In genomic region chr5:93267736-93268135, GRCh38 we compare ENCODE assay signal across 22 cellular contexts.
"Had no signal": no experiment of that assay in that cellular context is flagged by ENCODE, and none has a peak within 500 bp of the region (broad histone marks: within the 10 kb centered on the region; RNA-seq: fewer than 3 reads in every experiment).

No MANE protein-coding gene starts in this region.

- H3K27me3 Mint-ChIP-seq: naive thymus-derived CD4-positive, alpha-beta T cell; natural killer cell treated with Interleukin-12 subunit alpha and Interleukin-12 subunit beta and Interleukin-15 and Interleukin-18, amount 100 ng/mL, for 72 hours; stimulated activated memory B cell treated with anti-CD40 and anti-IgM and Interleukin-4, amounts not matched to agents 10 μg/mL and 1 μg/mL and 100 μg/mL, for 72 hours; stimulated activated naive CD8-positive, alpha-beta T cell treated with anti-CD3 and anti-CD28 coated beads, Interleukin-15, amount 100 ng/mL, for 72 hours; type B pancreatic cell had no signal

- DNase-seq: islet precursor cell; left ventricle myocardium inferior; mesendoderm; naive thymus-derived CD4-positive, alpha-beta T cell; nucleus accumbens; retina; right cardiac atrium; stimulated activated CD4-positive, alpha-beta T cell treated with anti-CD3 and anti-CD28 coated beads, Interleukin-4, amount 100 ng/mL, for 24 hours; stimulated activated naive CD4-positive, alpha-beta T cell treated with Interleukin-2 at 50 U/mL for 16 hours; stimulated activated naive CD8-positive, alpha-beta T cell treated with anti-CD3 and anti-CD28 coated beads, Interleukin-15, amount 100 ng/mL, for 72 hours; substantia nigra; uterus had no signal

- H3K27ac ChIP-seq: left ventricle myocardium inferior, pancreas, prostate gland, skin epidermis, tibial nerve, uterus had no signal

- ATAC-seq: naive thymus-derived CD4-positive, alpha-beta T cell; natural killer cell treated with Interleukin-12 subunit alpha and Interleukin-12 subunit beta and Interleukin-15 and Interleukin-18, amount 100 ng/mL, for 72 hours; pancreas; right cardiac atrium; sciatic nerve; stimulated activated memory B cell treated with anti-CD40 and anti-IgM and Interleukin-4, amounts not matched to agents 10 μg/mL and 1 μg/mL and 100 μg/mL, for 72 hours; stimulated activated naive CD8-positive, alpha-beta T cell treated with anti-CD3 and anti-CD28 coated beads, Interleukin-15, amount 100 ng/mL, for 72 hours had no signal

- H3K4me3 ChIP-seq: left ventricle myocardium inferior, lung, pancreas, prostate gland, skin epidermis, tibial nerve, uterus had no signal

- H3K9me3 ChIP-seq: pancreas, prostate gland, uterus had no signal

- H3K27me3 ChIP-seq: pancreas, tibial nerve, uterus had no signal

- H3K4me1 ChIP-seq: left ventricle myocardium inferior, pancreas, prostate gland, tibial nerve, uterus had no signal

- H3K9me3 Mint-ChIP-seq: mesothelial cell of epicardium; stimulated activated memory B cell treated with anti-CD40 and anti-IgM and Interleukin-4, amounts not matched to agents 10 μg/mL and 1 μg/mL and 100 μg/mL, for 72 hours; type B pancreatic cell had no signal

- H3K4me1 Mint-ChIP-seq: mesothelial cell of epicardium; naive thymus-derived CD4-positive, alpha-beta T cell; stimulated activated memory B cell treated with anti-CD40 and anti-IgM and Interleukin-4, amounts not matched to agents 10 μg/mL and 1 μg/mL and 100 μg/mL, for 72 hours; stimulated activated naive CD8-positive, alpha-beta T cell treated with anti-CD3 and anti-CD28 coated beads, Interleukin-15, amount 100 ng/mL, for 72 hours had no signal

- H3K4me3 Mint-ChIP-seq: mesothelial cell of epicardium; naive thymus-derived CD4-positive, alpha-beta T cell; natural killer cell treated with Interleukin-12 subunit alpha and Interleukin-12 subunit beta and Interleukin-15 and Interleukin-18, amount 100 ng/mL, for 72 hours; stimulated activated memory B cell treated with anti-CD40 and anti-IgM and Interleukin-4, amounts not matched to agents 10 μg/mL and 1 μg/mL and 100 μg/mL, for 72 hours; stimulated activated naive CD8-positive, alpha-beta T cell treated with anti-CD3 and anti-CD28 coated beads, Interleukin-15, amount 100 ng/mL, for 72 hours; type B pancreatic cell had no signal

- H3K27ac Mint-ChIP-seq: mesothelial cell of epicardium; naive thymus-derived CD4-positive, alpha-beta T cell; natural killer cell treated with Interleukin-12 subunit alpha and Interleukin-12 subunit beta and Interleukin-15 and Interleukin-18, amount 100 ng/mL, for 72 hours; stimulated activated memory B cell treated with anti-CD40 and anti-IgM and Interleukin-4, amounts not matched to agents 10 μg/mL and 1 μg/mL and 100 μg/mL, for 72 hours; stimulated activated naive CD8-positive, alpha-beta T cell treated with anti-CD3 and anti-CD28 coated beads, Interleukin-15, amount 100 ng/mL, for 72 hours; type B pancreatic cell had no signal

- H3K36me3 ChIP-seq: left ventricle myocardium inferior, pancreas, prostate gland, tibial nerve, uterus had no signal

- H3K36me3 Mint-ChIP-seq: mesothelial cell of epicardium; natural killer cell treated with Interleukin-12 subunit alpha and Interleukin-12 subunit beta and Interleukin-15 and Interleukin-18, amount 100 ng/mL, for 72 hours; stimulated activated memory B cell treated with anti-CD40 and anti-IgM and Interleukin-4, amounts not matched to agents 10 μg/mL and 1 μg/mL and 100 μg/mL, for 72 hours; type B pancreatic cell had no signal
